1 cellular context compared by ENCODE assay signal in genomic region chr5:8844206-8844605, GRCh38.
TF ChIP-seq lines count a peak whose summit lies in the region.

No MANE protein-coding gene starts in this region.

TF ChIP-seq in GM23338, 12 proteins besides CTCF, POLR2A, EP300 and RAD21 (continued from another document):
- TF ChIP-seq ZNF462 (CRISPR knock-in tag; IDR thresholded peaks at IDR 0.05) (no peak), ZNF331 (CRISPR knock-in tag; IDR thresholded peaks at IDR 0.05; ENCODE audit: low read depth) (no peak), REST (IDR thresholded peaks at IDR 0.05; ENCODE audit: unreplicated experiment) (no peak), NANOG (IDR thresholded peaks at IDR 0.05; ENCODE audit: borderline replicate concordance) (no peak), STAT1 (IDR thresholded peaks at IDR 0.05; ENCODE audit: unreplicated experiment) (no peak)
